Comparison of ENCODE assay signal across 12 cellular contexts in genomic region chr6:85364354-85364753, GRCh38.
A peak's percentile ranks its signal among the peaks of the same experiment; 100 is the strongest.
DNase-seq lines count a peak whose midpoint lies in the region; ATAC-seq and TF ChIP-seq lines count a peak whose summit lies in the region.
"Had no signal": no experiment of that assay in that cellular context is flagged by ENCODE, and none has a peak within 500 bp of the region (broad histone marks: within the 10 kb centered on the region; RNA-seq: fewer than 3 reads in every experiment).

No MANE protein-coding gene starts in this region.

- in situ Hi-C loops in ACHN (cut with HindIII; ENCODE audit: low pct_ligation_motif_present, low pct_unique_long_range_greater_than_20kb, low sequenced_read_pairs), result no loop called here

- H2AFZ ChIP-seq in PC-3 (ENCODE audit: low read length) (no peak overlapping the region), fibroblast of lung (ENCODE audit: low read length) (peak overlapping the region; percentile 14)

- no peak for TF ChIP-seq CTCF in Calu3 (IDR thresholded peaks at IDR 0.05; ENCODE audit: unreplicated experiment)
- TF ChIP-seq CTCF in PC-3 (conservative IDR thresholded peaks at IDR 0.05; ENCODE audit: low read depth, low read length), result no peak
- no peak for TF ChIP-seq CTCF in fibroblast of lung (conservative IDR thresholded peaks at IDR 0.05 in 1 of 2, IDR thresholded peaks at IDR 0.05 in 1 of 2; ENCODE audit: low read depth in 1 of 2, low read length in 2 of 2)

- POLR2A ChIA-PET in PC-3 (lab: Charles Lee; ENCODE audit: unreplicated experiment), result no interaction called here

- H3K4me1 Mint-ChIP-seq in Calu3 (ENCODE audit: low read depth, unreplicated experiment), result peaks cover 35% of the 10 kb centered on the region

- no peak overlapping the region for H3K4me3 Mint-ChIP-seq in Calu3 (ENCODE audit: low read depth, unreplicated experiment)
- H3K4me3 Mint-ChIP-seq: T-helper 1 cell treated with Interleukin-12 subunit alpha and Interleukin-12 subunit beta and Interleukin-4 antibody, amounts not matched to agents 30 μg/mL and 1 μg/mL, for 36 hours had no signal

- H3K9ac ChIP-seq in PC-3 (ENCODE audit: low read length) (peak overlapping the region; percentile 43; the same call in 1 of the 2 replicates), fibroblast of lung (ENCODE audit: insufficient read depth, low read length) (no peak overlapping the region)

- peaks cover 6% of the 10 kb centered on the region for H3F3A ChIP-seq in PC-3 (ENCODE audit: low read length, unreplicated experiment)

- no peaks in the 10 kb centered on the region for H3K27me3 ChIP-seq in PC-3 (ENCODE audit: low read length)
- H3K27me3 ChIP-seq in fibroblast of lung (ENCODE audit: control insufficient read depth, insufficient read depth, low read length), result no peaks in the 10 kb centered on the region
- H3K27me3 ChIP-seq: tibial nerve had no signal

- H3K36me3 Mint-ChIP-seq in Calu3 (ENCODE audit: insufficient read depth, unreplicated experiment), result peaks cover 9% of the 10 kb centered on the region

- H3K79me2 ChIP-seq in PC-3 (ENCODE audit: low read length), result no peaks in the 10 kb centered on the region
- no peaks in the 10 kb centered on the region for H3K79me2 ChIP-seq in fibroblast of lung (ENCODE audit: control insufficient read depth, insufficient read depth, low read length)

- CTCF ChIA-PET in Calu3 (lab: Charles Lee) (no interaction called here), PC-3 (lab: Charles Lee) (no interaction called here)

- no peaks in the 10 kb centered on the region for H3K27me3 Mint-ChIP-seq in Calu3 (ENCODE audit: unreplicated experiment)

- H3K27ac ChIP-seq in PC-3 (ENCODE audit: low read length), result peak overlapping the region; percentile 87
- H3K27ac ChIP-seq in fibroblast of lung (ENCODE audit: insufficient read depth, low read length), result peak overlapping the region; percentile 34
- H3K27ac ChIP-seq: tibial nerve had no signal

- H3K4me1 ChIP-seq in PC-3 (ENCODE audit: insufficient read depth, low read length), result peaks cover 36% of the 10 kb centered on the region
- H3K4me1 ChIP-seq in fibroblast of lung (ENCODE audit: control insufficient read depth, extremely low read depth, insufficient read depth, low read length), result peaks cover 32% of the 10 kb centered on the region
- H3K4me1 ChIP-seq: tibial nerve had no signal

- intact Hi-C loops in Calu3 (cut with micrococcal nuclease; ENCODE audit: unreplicated experiment) (loop anchor here (5.0 kb wide), 1 partner anchor 228 kb away; the partner anchor contains the start of gene SNX14), PC-3 (cut with micrococcal nuclease) (no loop called here)

- H3K27ac Mint-ChIP-seq in Calu3 (ENCODE audit: unreplicated experiment), result no peak overlapping the region
- H3K27ac Mint-ChIP-seq: T-helper 1 cell treated with Interleukin-12 subunit alpha and Interleukin-12 subunit beta and Interleukin-4 antibody, amounts not matched to agents 30 μg/mL and 1 μg/mL, for 36 hours had no signal

- BruUV-seq in Calu3 (replicated peaks; lab: Mats Ljungman, UMichigan), result no TSS peak
- BruUV-seq in PC-3 (replicated peaks; lab: Mats Ljungman, UMichigan), result no TSS peak

- H4K20me1 ChIP-seq in PC-3 (ENCODE audit: low read length) (no peaks in the 10 kb centered on the region), fibroblast of lung (ENCODE audit: control insufficient read depth, extremely low read depth, insufficient read depth, low read length) (no peaks in the 10 kb centered on the region)

- peak; percentile 80 for ATAC-seq in PC-3

- H3K9me3 Mint-ChIP-seq in Calu3 (ENCODE audit: low read depth, unreplicated experiment), result peaks cover 3% of the 10 kb centered on the region

- DNase-seq in Calu3 (peak; percentile 45), HCEC 1CT (peak; percentile 87), PC-3 (peak; percentile 89), fibroblast of lung (ENCODE audit: low read depth in 2 of 2) (peak; percentile 65 to 76), SHP77 (lab: John Stamatoyannopoulos, UW) (no peak), ACHN (no peak), mesenteric fat pad (ENCODE audit: low spot score) (no peak)
- DNase-seq in stimulated activated CD4-positive, alpha-beta T cell treated with anti-CD3 and anti-CD28 coated beads, Interleukin-4, amount 100 ng/mL, for 24 hours, result no peak
- DNase-seq: Caco-2, NCI-H345 had no signal

- H3K4me2 ChIP-seq in PC-3 (ENCODE audit: low read length), result peak overlapping the region; percentile 89
- H3K4me2 ChIP-seq in fibroblast of lung (ENCODE audit: extremely low read depth, insufficient read depth, low read length), result peak overlapping the region; percentile 19

- H3K9me2 ChIP-seq in PC-3 (replicated peaks; ENCODE audit: low read length), result no peaks in the 10 kb centered on the region

- H3K9me3 ChIP-seq in PC-3 (ENCODE audit: low read length) (no peaks in the 10 kb centered on the region), fibroblast of lung (ENCODE audit: control insufficient read depth, insufficient read depth, low read depth, low read length) (no peaks in the 10 kb centered on the region)
- H3K9me3 ChIP-seq: Caco-2, tibial nerve had no signal

- peak overlapping the region; percentile 51; the same call in 1 of the 2 replicates for H3K4me3 ChIP-seq in PC-3 (ENCODE audit: low read length)
- no peak overlapping the region for H3K4me3 ChIP-seq in fibroblast of lung (replicated peaks in 1 of 4; ENCODE audit: control extremely low read depth in 1 of 4, insufficient read depth in 1 of 4, low read depth in 3 of 4, low read length in 4 of 4)
- H3K4me3 ChIP-seq: tibial nerve had no signal

- no peaks in the 10 kb centered on the region for H3K36me3 ChIP-seq in PC-3 (ENCODE audit: low read depth, low read length)
- H3K36me3 ChIP-seq in fibroblast of lung (ENCODE audit: control insufficient read depth, insufficient read depth, low read length), result no peaks in the 10 kb centered on the region
- H3K36me3 ChIP-seq: tibial nerve had no signal

Comparison
In these comparisons a context has a peak if more than half of its experiments do, and no peak if none do; other contexts are left out.
1. DNase-seq: peak in Calu3 (single experiment), HCEC 1CT (single experiment), PC-3 (single experiment) and fibroblast of lung (2 of 2); none in SHP77 (0 of 2), ACHN (single experiment), stimulated activated CD4-positive, alpha-beta T cell treated with anti-CD3 and anti-CD28 coated beads, Interleukin-4, amount 100 ng/mL, for 24 hours (single experiment) and mesenteric fat pad (single experiment).